ENCODE assay signal across 24 cellular contexts in the genomic region with DNA sequence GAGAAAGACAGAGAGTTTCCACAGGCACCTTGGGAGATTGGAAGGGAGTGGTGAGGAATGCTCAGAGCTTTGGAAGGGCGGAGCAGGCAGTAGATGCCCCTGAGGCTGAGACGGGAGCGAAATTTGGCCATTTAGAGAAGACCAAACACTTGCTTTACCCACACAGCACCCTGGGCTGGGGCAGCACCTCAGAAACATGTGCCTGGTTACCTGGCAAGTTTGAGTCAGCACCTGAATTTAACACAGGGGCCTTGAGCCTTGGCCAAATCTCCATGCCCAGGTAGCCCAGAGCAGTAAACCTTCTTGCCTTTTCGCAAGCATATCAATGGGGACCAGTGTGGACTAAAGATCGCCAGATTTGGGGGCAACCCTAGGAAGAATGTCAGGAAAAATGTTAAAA.
"Had no signal": no experiment of that assay in that cellular context is flagged by ENCODE, and none has a peak within 500 bp of the region (broad histone marks: within the 10 kb centered on the region; RNA-seq: fewer than 3 reads in every experiment).

No MANE protein-coding gene starts in this region.

- H3K4me1 ChIP-seq: parathyroid adenoma, psoas muscle, right lobe of liver, sigmoid colon, thyroid gland, tibial nerve, upper lobe of left lung, vagina had no signal

- H3K27me3 ChIP-seq: right lobe of liver, thyroid gland, tibial nerve, upper lobe of left lung, vagina had no signal

- H3K27ac ChIP-seq: neutrophil, parathyroid adenoma, psoas muscle, right lobe of liver, sigmoid colon, stomach, thoracic aorta, thyroid gland, tibial nerve, upper lobe of left lung, vagina had no signal

- FAIRE-seq: small intestine had no signal

- H3K4me3 ChIP-seq: psoas muscle, right lobe of liver, sigmoid colon, stomach, thoracic aorta, thyroid gland, tibial nerve, upper lobe of left lung, vagina had no signal

- H3K9me3 ChIP-seq: neutrophil, psoas muscle, right lobe of liver, sigmoid colon, stomach, thoracic aorta, thyroid gland, tibial nerve, upper lobe of left lung, vagina had no signal

- DNase-seq: nephron progenitor cell; nucleus accumbens; psoas muscle; right cardiac atrium; right lobe of liver; sigmoid colon; small intestine; stimulated activated CD4-positive, alpha-beta T cell treated with anti-CD3 and anti-CD28 coated beads, Interleukin-15, amount 100 ng/mL, for 24 hours; stimulated activated CD4-positive, alpha-beta T cell treated with anti-CD3 and anti-CD28 coated beads, Interleukin-2, amount 100 ng/mL, for 24 hours; stimulated activated CD4-positive, alpha-beta T cell treated with anti-CD3 and anti-CD28 coated beads, Interleukin-2, amount 100 ng/mL, for 48 hours; stimulated activated CD4-positive, alpha-beta T cell treated with anti-CD3 and anti-CD28 coated beads, Interleukin-4, amount 100 ng/mL, for 24 hours; stimulated activated naive B cell treated with anti-CD40 and anti-IgM and Interleukin-4, amounts not matched to agents 10 μg/mL and 1 μg/mL and 100 μg/mL, for 72 hours; stimulated activated naive CD4-positive, alpha-beta T cell treated with Interleukin-2 at 50 U/mL for 16 hours; stomach; thyroid gland; trophoblast cell; upper lobe of left lung had no signal

- H3K36me3 ChIP-seq: neutrophil, right lobe of liver, sigmoid colon, stomach, thoracic aorta, thyroid gland, tibial nerve, upper lobe of left lung, vagina had no signal

- ATAC-seq: natural killer cell treated with Interleukin-12 subunit alpha and Interleukin-12 subunit beta and Interleukin-15 and Interleukin-18, amount 100 ng/mL, for 72 hours; psoas muscle; right cardiac atrium; right lobe of liver; stimulated activated effector memory CD8-positive, alpha-beta T cell treated with anti-CD3 and anti-CD28 coated beads, Interleukin-12 subunit alpha, Interleukin-12 subunit beta, amount 100 ng/mL, for 72 hours; stimulated activated naive B cell treated with anti-CD40 and anti-IgM and Interleukin-4, amounts not matched to agents 10 μg/mL and 1 μg/mL and 100 μg/mL, for 72 hours had no signal
